In genomic region chr7:92754756-92755581, GRCh38 we compare ENCODE assay signal across 8 cellular contexts.
DNase-seq lines count a peak whose midpoint lies in the region; ATAC-seq, FAIRE-seq and TF ChIP-seq lines count a peak whose summit lies in the region.

No MANE protein-coding gene starts in this region.

- DNase-seq in Right ventricle myocardium superior (peak; percentile 51), left cardiac atrium (no peak), NOMO-1 treated with DMSO at 0.1 percent for 48 hours (lab: John Stamatoyannopoulos, UW; ENCODE audit: unreplicated experiment) (peak; percentile 100), frontal cortex (ENCODE audit: low spot score in 2 of 2) (peak; percentile 3 to 5), type B pancreatic cell (ENCODE audit: extremely low spot score, unreplicated experiment) (no peak), HTR-8/SVneo (ENCODE audit: insufficient read length, low spot score) (no peak), GM20000 (ENCODE audit: low spot score) (no peak), NCI-H774 (lab: John Stamatoyannopoulos, UW) (no peak)

- H3K4me1 Mint-ChIP-seq in type B pancreatic cell (ENCODE audit: unreplicated experiment), result peaks cover 51% of the 10 kb centered on the region

- H3K9me3 Mint-ChIP-seq in type B pancreatic cell, result peaks cover 3% of the 10 kb centered on the region

- ATAC-seq in Right ventricle myocardium superior (ENCODE audit: poor library complexity) (peak; percentile 84), left cardiac atrium (no peak)

- peaks cover 30% of the 10 kb centered on the region for H3K36me3 Mint-ChIP-seq in type B pancreatic cell

- FAIRE-seq in frontal cortex (lab: Jason Lieb, UNC), result no peak
- FAIRE-seq in HTR-8/SVneo (lab: Jason Lieb, UNC), result no peak

- no peaks in the 10 kb centered on the region for H3K27me3 Mint-ChIP-seq in type B pancreatic cell

- TF ChIP-seq CTCF in type B pancreatic cell (conservative IDR thresholded peaks at IDR 0.05) (no peak), GM20000 (IDR thresholded peaks at IDR 0.05; ENCODE audit: extremely low read depth, missing control alignments) (no peak)

- H3K4me3 Mint-ChIP-seq in type B pancreatic cell, result peak overlapping the region; percentile 67

- intact Hi-C loops in Right ventricle myocardium superior (cut with DNase I) (no loop called here), left cardiac atrium (cut with DNase I) (no loop called here)

- peak overlapping the region; percentile 4 for H3K27ac Mint-ChIP-seq in type B pancreatic cell

Comparison
In these comparisons a context has a peak if more than half of its experiments do, and no peak if none do; other contexts are left out.
1. DNase-seq: peak in Right ventricle myocardium superior (single experiment), NOMO-1 treated with DMSO at 0.1 percent for 48 hours (single experiment) and frontal cortex (2 of 2); none in left cardiac atrium (single experiment), type B pancreatic cell (single experiment), HTR-8/SVneo (single experiment), GM20000 (single experiment) and NCI-H774 (single experiment).